Comparison of ENCODE assay signal across 16 cellular contexts in the genomic region with DNA sequence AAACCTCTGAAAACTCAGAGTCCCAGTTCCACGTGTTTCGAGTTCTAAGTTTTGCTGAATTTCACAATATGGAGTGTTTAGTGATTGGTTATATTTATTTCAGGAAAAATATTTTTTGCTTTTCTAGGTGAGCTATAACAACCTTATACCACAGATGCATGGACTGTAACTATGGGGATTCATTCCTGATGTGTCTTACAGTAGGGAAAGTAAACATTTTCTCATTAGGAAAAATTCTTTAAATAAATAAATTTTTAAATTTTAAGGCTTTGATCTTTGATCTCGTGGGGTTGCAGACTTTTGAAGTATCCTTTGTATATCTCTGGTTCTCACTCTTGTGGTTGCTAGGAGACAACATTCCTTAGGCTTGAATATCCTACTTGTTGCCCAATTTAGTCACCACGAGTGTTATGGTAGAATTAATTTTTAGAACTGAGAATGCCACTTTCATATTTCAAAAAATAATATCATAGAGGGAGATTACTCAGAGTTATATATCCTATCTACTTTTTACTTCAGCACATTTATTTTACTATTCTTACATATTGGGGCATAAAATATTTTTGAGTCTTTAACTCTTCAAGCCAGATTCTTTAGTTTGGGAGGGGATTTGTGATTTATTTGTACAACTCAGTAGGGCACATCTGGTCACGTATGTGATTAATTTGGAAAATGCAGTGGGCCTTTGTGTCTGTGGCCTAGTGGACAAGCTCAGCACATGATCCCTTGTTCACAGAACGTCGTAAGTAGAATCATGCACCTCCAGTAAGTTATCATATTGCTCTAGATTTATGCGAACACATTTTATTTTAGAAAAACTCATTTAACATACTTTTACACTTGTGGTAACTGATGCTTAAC.
A peak's percentile ranks its signal among the peaks of the same experiment; 100 is the strongest.
DNase-seq lines count a peak whose midpoint lies in the region; TF ChIP-seq lines count a peak whose summit lies in the region.
"Had no signal": no experiment of that assay in that cellular context is flagged by ENCODE, and none has a peak within 500 bp of the region (broad histone marks: within the 10 kb centered on the region; RNA-seq: fewer than 3 reads in every experiment).

No MANE protein-coding gene starts in this region.

- no peaks in the 10 kb centered on the region for H3F3A ChIP-seq in smooth muscle cell (ENCODE audit: low read depth)

- TF ChIP-seq CTCF in RWPE1 (conservative IDR thresholded peaks at IDR 0.05; ENCODE audit: low read depth) (no peak), fibroblast of mammary gland (conservative IDR thresholded peaks at IDR 0.05; ENCODE audit: control insufficient read depth, insufficient read depth, low read depth, low read length) (no peak), smooth muscle cell (IDR thresholded peaks at IDR 0.05; ENCODE audit: borderline replicate concordance, insufficient read depth, poor library complexity, severe bottlenecking) (no peak)

- no peaks in the 10 kb centered on the region for H3K79me2 ChIP-seq in smooth muscle cell (ENCODE audit: low read depth)

- H3K9ac ChIP-seq in smooth muscle cell (ENCODE audit: low read depth) = peak overlapping the region; percentile 17

- WGBS in smooth muscle cell (ENCODE audit: low lambda C conversion rate) = 53% methylated on average over 8 of the region's 8 CpGs

- DNase-seq in GM04504 (ENCODE audit: low read depth) = peak; percentile 26
- DNase-seq in RWPE1 (ENCODE audit: low spot score) = peak; percentile 17
- DNase-seq in fibroblast of mammary gland (ENCODE audit: low read depth) = peak; percentile 40
- no peak for DNase-seq in smooth muscle cell (lab: John Stamatoyannopoulos, UW; ENCODE audit: unreplicated experiment)
- no peak for DNase-seq in retina
- DNase-seq in effector memory CD4-positive, alpha-beta T cell = no peak
- no peak for DNase-seq in H7
- DNase-seq: activated T-cell treated with anti-CD3 and anti-CD28 coated beads for 4 hours; DND-41; gastrocnemius medialis; left ventricle myocardium superior; NCI-H1092 treated with DMSO at 0.1 percent for 48 hours; NCI-H82; occipital lobe; stimulated activated CD4-positive, alpha-beta T cell treated with anti-CD3 and anti-CD28 coated beads, Interleukin-2, amount 100 ng/mL, for 48 hours had no signal

- H3K4me2 ChIP-seq in smooth muscle cell = peak overlapping the region; percentile 27

- peaks cover 10% of the 10 kb centered on the region for H3K27me3 ChIP-seq in smooth muscle cell (ENCODE audit: low read depth)
- H3K27me3 ChIP-seq in effector memory CD4-positive, alpha-beta T cell (replicated peaks; ENCODE audit: control insufficient read depth, insufficient read depth, low read length, poor library complexity, severe bottlenecking) = no peaks in the 10 kb centered on the region
- no peaks in the 10 kb centered on the region for H3K27me3 ChIP-seq in H7 (ENCODE audit: control insufficient read depth, insufficient read depth, low read length)
- H3K27me3 ChIP-seq: gastrocnemius medialis, SJCRH30 had no signal

- CTCF ChIA-PET in RWPE1 (lab: Yijun Ruan, JAX) = interaction anchor here (0.6 to 0.8 kb wide), 2 partner anchors 20 to 1405 kb away, joined by 3 to 4 read pairs; no protein-coding TSS in a partner anchor

- H3K36me3 ChIP-seq in smooth muscle cell (ENCODE audit: low read depth) (no peaks in the 10 kb centered on the region), H7 (replicated peaks; ENCODE audit: control insufficient read depth, insufficient read depth, low read length) (no peaks in the 10 kb centered on the region)
- no peaks in the 10 kb centered on the region for H3K36me3 ChIP-seq in effector memory CD4-positive, alpha-beta T cell (ENCODE audit: control insufficient read depth, insufficient read depth, low read length)
- H3K36me3 ChIP-seq: gastrocnemius medialis, SJCRH30 had no signal

- H2AFZ ChIP-seq in smooth muscle cell (ENCODE audit: low read depth) = no peak overlapping the region

- H4K20me1 ChIP-seq in smooth muscle cell (ENCODE audit: low read depth) = no peaks in the 10 kb centered on the region

- H3K9me3 ChIP-seq in smooth muscle cell (replicated peaks; ENCODE audit: low read depth) = no peaks in the 10 kb centered on the region
- no peaks in the 10 kb centered on the region for H3K9me3 ChIP-seq in effector memory CD4-positive, alpha-beta T cell (ENCODE audit: control insufficient read depth, low read length)
- H3K9me3 ChIP-seq: gastrocnemius medialis, SJCRH30 had no signal

- POLR2A ChIA-PET in RWPE1 (lab: Yijun Ruan, JAX; ENCODE audit: low non-redundant PET) = no interaction called here

- H3K4me3 ChIP-seq in fibroblast of mammary gland (ENCODE audit: control insufficient read depth, low read depth, low read length) (no peak overlapping the region), smooth muscle cell (no peak overlapping the region), H7 (ENCODE audit: insufficient read depth, low read depth, low read length) (no peak overlapping the region)
- H3K4me3 ChIP-seq in effector memory CD4-positive, alpha-beta T cell (ENCODE audit: insufficient read depth, low read depth, low read length, poor library complexity, severe bottlenecking) = no peak overlapping the region
- H3K4me3 ChIP-seq: gastrocnemius medialis, SJCRH30 had no signal

- H3K27ac ChIP-seq in RWPE1 (no peak overlapping the region), smooth muscle cell (ENCODE audit: low read depth) (peak overlapping the region; percentile 64)
- H3K27ac ChIP-seq in effector memory CD4-positive, alpha-beta T cell (ENCODE audit: insufficient read depth, low read length, poor library complexity, severe bottlenecking) = no peak overlapping the region
- H3K27ac ChIP-seq: gastrocnemius medialis, SJCRH30 had no signal

- peaks cover 11% of the 10 kb centered on the region for H3K4me1 ChIP-seq in smooth muscle cell (ENCODE audit: low read depth)
- H3K4me1 ChIP-seq in effector memory CD4-positive, alpha-beta T cell (ENCODE audit: control insufficient read depth, insufficient read depth, low read length, poor library complexity, severe bottlenecking) = no peaks in the 10 kb centered on the region
- H3K4me1 ChIP-seq: gastrocnemius medialis had no signal

Comparison
In these comparisons a context has a peak if more than half of its experiments do, and no peak if none do; other contexts are left out.
1. DNase-seq: peak in GM04504 (single experiment), RWPE1 (single experiment) and fibroblast of mammary gland (single experiment); none in smooth muscle cell (single experiment), retina (single experiment), effector memory CD4-positive, alpha-beta T cell (0 of 3) and H7 (single experiment).